ENCODE assay signal across 13 cellular contexts in genomic region chr6:5351552-5351951, GRCh38.
DNase-seq lines count a peak whose midpoint lies in the region; ATAC-seq, FAIRE-seq and TF ChIP-seq lines count a peak whose summit lies in the region.
"Had no signal": no experiment of that assay in that cellular context is flagged by ENCODE, and none has a peak within 500 bp of the region (broad histone marks: within the 10 kb centered on the region; RNA-seq: fewer than 3 reads in every experiment).

No MANE protein-coding gene starts in this region.

- H2AK5ac ChIP-seq in IMR-90 (ENCODE audit: low read depth, low read length) (no peak overlapping the region), H1 (ENCODE audit: low read depth, low read length) (no peak overlapping the region)

- no peaks in the 10 kb centered on the region for H3K27me3 ChIP-seq in IMR-90 (ENCODE audit: control insufficient read depth, insufficient read depth, low read length)
- H3K27me3 ChIP-seq in H1 (replicated peaks in 1 of 4; ENCODE audit: control insufficient read depth in 3 of 4, extremely low read depth in 1 of 4, insufficient read depth in 3 of 4, low read length in 3 of 4): no peaks in the 10 kb centered on the region

- H4K91ac ChIP-seq in IMR-90 (ENCODE audit: insufficient read depth, low read depth, low read length) (no peak overlapping the region), H1 (replicated peaks; ENCODE audit: insufficient read length, low read length) (no peak overlapping the region)

- H3K4ac ChIP-seq in IMR-90 (ENCODE audit: low read depth, low read length) (no peak overlapping the region), H1 (replicated peaks; ENCODE audit: insufficient read length, low read depth, low read length) (no peak overlapping the region)

- TF ChIP-seq POLR2A in IMR-90 (IDR thresholded peaks at IDR 0.05; ENCODE audit: low read depth, low read length): no peak
- no peak for TF ChIP-seq POLR2A in H1 (IDR thresholded peaks at IDR 0.05; ENCODE audit: control extremely low read depth in 1 of 2, low read depth in 2 of 2, low read length in 2 of 2)

- WGBS in IMR-90 (ENCODE audit: extremely low coverage in 2 of 2, insufficient read length in 1 of 2), 2 experiments: no CpG with 5 or more reads among the region's 4 CpGs
- WGBS in H1 (ENCODE audit: extremely low coverage in 1 of 2, insufficient coverage in 1 of 2, insufficient read length in 1 of 2, insufficient replicate concordance in 2 of 2, low coverage in 1 of 2, low lambda C conversion rate in 2 of 2, missing lambda C conversion rate in 1 of 2), 2 experiments: 91% methylated on average over 4 of the region's 4 CpGs; no CpG with 5 or more reads in 1 of the 2 experiments

- H2BK20ac ChIP-seq in IMR-90 (ENCODE audit: low read depth, low read length) (no peak overlapping the region), H1 (ENCODE audit: low read length) (no peak overlapping the region)

- no TSS peak for BruUV-seq in IMR-90 (replicated peaks; lab: Mats Ljungman, UMichigan)

- H3K23ac ChIP-seq in IMR-90 (ENCODE audit: low read depth, low read length) (no peak overlapping the region), H1 (ENCODE audit: insufficient read length) (no peak overlapping the region)

- H4K8ac ChIP-seq in IMR-90 (ENCODE audit: low read depth in 2 of 2, low read length in 2 of 2) (no peak overlapping the region), H1 (ENCODE audit: extremely low read depth, insufficient read depth, low read length) (no peak overlapping the region)

- no peaks in the 10 kb centered on the region for H3K4me1 ChIP-seq in IMR-90 (ENCODE audit: control insufficient read depth, insufficient read depth, low read length)
- H3K4me1 ChIP-seq in H1 (replicated peaks in 1 of 4; ENCODE audit: control insufficient read depth in 3 of 4, insufficient read depth in 4 of 4, low read length in 3 of 4): no peaks in the 10 kb centered on the region
- H3K4me1 ChIP-seq: Caco-2 had no signal

- in situ Hi-C loops in IMR-90 (cut with MboI; ENCODE audit: low sequenced_read_pairs): no loop called here

- H2BK15ac ChIP-seq in IMR-90 (ENCODE audit: low read depth, low read length): no peak overlapping the region
- no peak overlapping the region for H2BK15ac ChIP-seq in H1 (ENCODE audit: low read length)

- H3K9me3 ChIP-seq in IMR-90 (ENCODE audit: control insufficient read depth, insufficient read depth, low read length): no peaks in the 10 kb centered on the region
- H3K9me3 ChIP-seq in H1 (ENCODE audit: insufficient read depth in 2 of 2, low read depth in 1 of 2, low read length in 1 of 2): no peaks in the 10 kb centered on the region
- H3K9me3 ChIP-seq: Caco-2 had no signal

- FAIRE-seq in H1 (lab: Jason Lieb, UNC): no peak
- FAIRE-seq: GM12892 had no signal

- H3K9ac ChIP-seq in IMR-90 (ENCODE audit: low read depth, low read length): no peak overlapping the region
- H3K9ac ChIP-seq in H1 (replicated peaks in 1 of 4; ENCODE audit: extremely low read depth in 1 of 4, low read depth in 3 of 4, low read length in 3 of 4): no peak overlapping the region

- H3K4me2 ChIP-seq in IMR-90 (ENCODE audit: low read depth, low read length) (no peak overlapping the region), H1 (ENCODE audit: insufficient read depth in 1 of 2, low read depth in 2 of 2, low read length in 2 of 2) (no peak overlapping the region)

- ATAC-seq in IMR-90 (ENCODE audit: low read depth) (no peak), GM19324 (IDR thresholded peaks at IDR 0.05; ENCODE audit: low FRiP score, unreplicated experiment) (no peak)

- no peak overlapping the region for H3K18ac ChIP-seq in IMR-90 (ENCODE audit: low read depth, low read length)
- H3K18ac ChIP-seq in H1 (ENCODE audit: extremely low read depth, low read length): no peak overlapping the region

- H2BK5ac ChIP-seq in IMR-90 (ENCODE audit: low read depth, low read length, poor library complexity, severe bottlenecking) (no peak overlapping the region), H1 (ENCODE audit: low read depth, low read length) (no peak overlapping the region)

- H3K79me2 ChIP-seq in H1 (ENCODE audit: control insufficient read depth in 1 of 2, insufficient read depth in 2 of 2, low read length in 2 of 2): no peaks in the 10 kb centered on the region

- H2AFZ ChIP-seq in IMR-90 (replicated peaks; ENCODE audit: low read length, poor library complexity) (no peak overlapping the region), H1 (ENCODE audit: low read length) (no peak overlapping the region)

- H4K20me1 ChIP-seq in IMR-90 (ENCODE audit: insufficient read depth, low read length) (no peaks in the 10 kb centered on the region), H1 (replicated peaks in 1 of 2; ENCODE audit: control insufficient read depth in 1 of 2, insufficient read depth in 2 of 2, low read length in 2 of 2) (peaks cover 0 to 3% of the 10 kb centered on the region in 2 experiments)

- POLR2A ChIA-PET in IMR-90 (lab: Charles Lee; ENCODE audit: unreplicated experiment) (no interaction called here), H1 (lab: Charles Lee; ENCODE audit: partially characterized antibody) (interaction anchor here (0.6 kb wide), 1 partner anchor 9 kb away, joined by 4 read pairs; no protein-coding TSS in a partner anchor)

- dilution Hi-C loops in IMR-90 (cut with HindIII; ENCODE audit: low sequenced_read_pairs, unreplicated experiment): no loop called here

- H3K9me3 Mint-ChIP-seq in nephron progenitor cell: peaks cover 14% of the 10 kb centered on the region

- H2BK12ac ChIP-seq in H1 (ENCODE audit: low read depth, low read length): no peak overlapping the region

- no peak for TF ChIP-seq EP300 in H1 (IDR thresholded peaks at IDR 0.05; ENCODE audit: borderline replicate concordance in 1 of 2, low read depth in 2 of 2, low read length in 2 of 2)

- TF ChIP-seq RAD21 in IMR-90 (IDR thresholded peaks at IDR 0.05; ENCODE audit: low read length): no peak
- TF ChIP-seq RAD21 in H1 (IDR thresholded peaks at IDR 0.05 in 1 of 2, conservative IDR thresholded peaks at IDR 0.05 in 1 of 2; ENCODE audit: low read depth in 2 of 2, low read length in 2 of 2): no peak

- no peaks in the 10 kb centered on the region for H3K27me3 Mint-ChIP-seq in nephron progenitor cell (ENCODE audit: low read depth, poor library complexity)
- H3K27me3 Mint-ChIP-seq: CD8-positive, alpha-beta memory T cell; IgD-negative memory B cell had no signal

- H3K36me3 ChIP-seq in IMR-90 (ENCODE audit: control insufficient read depth, insufficient read depth, low read length): no peaks in the 10 kb centered on the region
- no peaks in the 10 kb centered on the region; a peak in 1 of 8 replicates for H3K36me3 ChIP-seq in H1 (ENCODE audit: control insufficient read depth in 2 of 4, insufficient read depth in 4 of 4, low read length in 3 of 4)

- no peaks in the 10 kb centered on the region for H3K23me2 ChIP-seq in H1 (ENCODE audit: low read depth, low read length)

- H3K4me3 ChIP-seq in IMR-90 (ENCODE audit: insufficient read depth, low read depth, low read length) (no peak overlapping the region), H1 (ENCODE audit: extremely low read depth in 1 of 4, insufficient read depth in 2 of 4, low read depth in 3 of 4, low read length in 4 of 4) (no peak overlapping the region)

- H4K5ac ChIP-seq in IMR-90 (ENCODE audit: low read depth, low read length) (no peak overlapping the region), H1 (ENCODE audit: insufficient read length, low read depth, low read length) (no peak overlapping the region)

- H2BK120ac ChIP-seq in IMR-90 (ENCODE audit: low read depth, low read length): no peak overlapping the region
- H2BK120ac ChIP-seq in H1 (replicated peaks; ENCODE audit: low read depth, low read length): no peak overlapping the region

- H3K79me1 ChIP-seq in IMR-90 (ENCODE audit: low read depth in 1 of 2, low read length in 2 of 2) (peaks cover 2 to 5% of the 10 kb centered on the region in 2 experiments; a peak in 1 of 4 replicates), H1 (ENCODE audit: low read depth, low read length) (no peaks in the 10 kb centered on the region)

- intact Hi-C loops in IMR-90 (cut with micrococcal nuclease): no loop called here

- H3K56ac ChIP-seq in IMR-90 (ENCODE audit: extremely low read depth, insufficient read depth, low read length) (no peak overlapping the region), H1 (replicated peaks; ENCODE audit: insufficient read length, low read depth, low read length) (no peak overlapping the region)

- no peak overlapping the region for H2AK9ac ChIP-seq in IMR-90 (replicated peaks; ENCODE audit: low read depth, low read length, poor library complexity)

- no peak overlapping the region for H3K4me3 Mint-ChIP-seq in nephron progenitor cell
- H3K4me3 Mint-ChIP-seq: CD14-positive monocyte; CD8-positive, alpha-beta memory T cell; IgD-negative memory B cell had no signal

- DNase-seq in IMR-90 (no peak), LoVo (ENCODE audit: low spot score) (peak; percentile 34), H1 (ENCODE audit: low read depth in 1 of 2, low spot score in 2 of 2) (no peak), cerebellar cortex (ENCODE audit: low spot score) (no peak), nephron progenitor cell (no peak)
- DNase-seq: Caco-2; CD8-positive, alpha-beta memory T cell; DND-41; GDM1 had no signal

- H3K27ac ChIP-seq in IMR-90 (ENCODE audit: insufficient read depth, low read length) (no peak overlapping the region), H1 (ENCODE audit: low read depth, low read length) (no peak overlapping the region)

- no peaks in the 10 kb centered on the region for H3K9me1 ChIP-seq in IMR-90 (ENCODE audit: insufficient read depth, low read length)

- TF ChIP-seq CTCF in IMR-90 (conservative IDR thresholded peaks at IDR 0.05; ENCODE audit: low read depth, low read length) (no peak), H1 (IDR thresholded peaks at IDR 0.05; ENCODE audit: control extremely low read depth in 1 of 3, insufficient read depth in 1 of 3, low read depth in 1 of 3, low read length in 3 of 3) (no peak), nephron progenitor cell (IDR thresholded peaks at IDR 0.05) (no peak)

- H3K4me1 Mint-ChIP-seq in nephron progenitor cell: no peaks in the 10 kb centered on the region
- H3K4me1 Mint-ChIP-seq: CD14-positive monocyte had no signal

- H3K36me3 Mint-ChIP-seq in nephron progenitor cell (ENCODE audit: low read depth): peaks cover 33% of the 10 kb centered on the region
- H3K36me3 Mint-ChIP-seq: IgD-negative memory B cell had no signal

- CTCF ChIA-PET in IMR-90 (lab: Yijun Ruan, JAX) (interaction anchor here (0.6 kb wide), 1 partner anchor 1867 kb away, joined by 3 read pairs; no protein-coding TSS in a partner anchor), H1 (lab: Charles Lee; ENCODE audit: partially characterized antibody) (interaction anchor here (0.5 to 2.0 kb wide), 5 partner anchors 9 to 222 kb away, joined by 3 to 6 read pairs (median 3); no protein-coding TSS in a partner anchor)

- H3K14ac ChIP-seq in IMR-90 (replicated peaks; ENCODE audit: low read depth, low read length) (no peak overlapping the region), H1 (ENCODE audit: insufficient read length) (no peak overlapping the region)

- no peak overlapping the region for H3K27ac Mint-ChIP-seq in nephron progenitor cell
- H3K27ac Mint-ChIP-seq: CD8-positive, alpha-beta memory T cell; IgD-negative memory B cell had no signal

TF ChIP-seq in IMR-90, 13 proteins besides CTCF, POLR2A, EP300 and RAD21 (continues in another document):
- no peak for TF ChIP-seq MXI1 (IDR thresholded peaks at IDR 0.05; ENCODE audit: borderline replicate concordance, low read depth, low read length)

TF ChIP-seq in H1, 55 proteins besides CTCF, POLR2A, EP300 and RAD21:
- TF ChIP-seq CEBPB (IDR thresholded peaks at IDR 0.05; ENCODE audit: low read depth, low read length) (peak; percentile 88), CHD1 (IDR thresholded peaks at IDR 0.05; ENCODE audit: low read depth, low read length) (no peak)
